Comparison of ENCODE assay signal across 13 cellular contexts in genomic region chr3:129992781-129993180, GRCh38. TPM values are rescaled to one million over a fixed set of nuclear protein-coding genes. Genes with fewer than 3 reads are reported as not detected.
DNase-seq lines count a peak whose midpoint lies in the region; ATAC-seq, FAIRE-seq and TF ChIP-seq lines count a peak whose summit lies in the region.
"Had no signal": no experiment of that assay in that cellular context is flagged by ENCODE, and none has a peak within 500 bp of the region (broad histone marks: within the 10 kb centered on the region; RNA-seq: fewer than 3 reads in every experiment).

No MANE protein-coding gene starts in this region.

- H3K4me1 Mint-ChIP-seq in T-cell = no peaks in the 10 kb centered on the region

- CTCF ChIA-PET in T-cell (lab: Charles Lee) = interaction anchor here in 1 of 2 donors (0.6 kb wide), 1 partner anchor 357 kb away, joined by 4 read pairs; no protein-coding TSS in a partner anchor

- no peak overlapping the region for H3K4me3 Mint-ChIP-seq in T-cell

- H3K4me3 ChIP-seq in WERI-Rb-1 (ENCODE audit: low read depth, low read length) = no peak overlapping the region

- H3K9me3 Mint-ChIP-seq in T-cell = peaks cover 0 to 5% (median 0%) of the 10 kb centered on the region in 3 donors

- POLR2A ChIA-PET in T-cell (lab: Charles Lee) = no interaction called here

- TF ChIP-seq POLR2A in H54 (IDR thresholded peaks at IDR 0.05; ENCODE audit: low read depth, low read length) = no peak

- H3K36me3 Mint-ChIP-seq in T-cell = no peaks in the 10 kb centered on the region

- peak; percentile 75 for TF ChIP-seq CTCF in WERI-Rb-1 (IDR thresholded peaks at IDR 0.05; ENCODE audit: low read depth, low read length)

- no peak overlapping the region for H3K27ac Mint-ChIP-seq in T-cell

- peaks cover 3% of the 10 kb centered on the region for H3K36me3 ChIP-seq in WERI-Rb-1

- in situ Hi-C loops in G401 (cut with HindIII; ENCODE audit: low sequenced_read_pairs) = no loop called here

- peaks cover 11 to 23% of the 10 kb centered on the region in 2 donors for H3K27me3 Mint-ChIP-seq in T-cell

- H3K9me3 ChIP-seq in WERI-Rb-1 (ENCODE audit: severe bottlenecking) = no peaks in the 10 kb centered on the region

- peak; percentile 60 for DNase-seq in AG08396 (ENCODE audit: low spot score)
- peak; percentile 53 for DNase-seq in H54 (ENCODE audit: insufficient read length, low spot score)
- peak; percentile 43 for DNase-seq in WERI-Rb-1
- peak; percentile 69 for DNase-seq in iPS-NIHi7 (ENCODE audit: extremely low spot score)
- DNase-seq in COLO829 (ENCODE audit: low spot score) = no peak
- no peak for DNase-seq in G401 (ENCODE audit: low spot score)
- no peak for DNase-seq in T-cell
- DNase-seq: NCI-H2029; stimulated activated CD4-positive, alpha-beta T cell treated with anti-CD3 and anti-CD28 coated beads, Interleukin-2, amount 100 ng/mL, for 48 hours; T1000 had no signal

- H3K27me3 ChIP-seq in WERI-Rb-1 (ENCODE audit: insufficient read depth, low read depth, severe bottlenecking) = no peaks in the 10 kb centered on the region

- H3K27ac ChIP-seq in WERI-Rb-1 = no peak overlapping the region
- H3K27ac ChIP-seq: epithelial cell of prostate had no signal

- no peak for ATAC-seq in T-cell (replicated peaks in 1 of 4)
- ATAC-seq in GM21576 (IDR thresholded peaks at IDR 0.05; ENCODE audit: unreplicated experiment) = no peak

- FAIRE-seq in H54 (lab: Jason Lieb, UNC) = no peak
- FAIRE-seq: G401.6 had no signal

RNA-seq across cellular contexts. Expression of gene TRH, which starts 18.3 kb away (rescaled TPM):
- total RNA-seq in G401 (2014; rRNA removed; shearing (Covaris generic)) = not detected in 2 replicates
- total RNA-seq in T-cell = not detected

Comparison
In these comparisons a context has a peak if more than half of its experiments do, and no peak if none do; other contexts are left out.
1. DNase-seq: peak in AG08396 (single experiment), H54 (single experiment), WERI-Rb-1 (single experiment) and iPS-NIHi7 (single experiment); none in COLO829 (single experiment), G401 (single experiment) and T-cell (0 of 34).